ENCODE assay signal across 20 cellular contexts in genomic region chr2:217184242-217184641, GRCh38.
"Had no signal": no experiment of that assay in that cellular context is flagged by ENCODE, and none has a peak within 500 bp of the region (broad histone marks: within the 10 kb centered on the region; RNA-seq: fewer than 3 reads in every experiment).

No MANE protein-coding gene starts in this region.

- H3K4me3 ChIP-seq: ascending aorta had no signal

- H3K27me3 ChIP-seq: ascending aorta had no signal

- H3K9me3 ChIP-seq: ascending aorta had no signal

- ATAC-seq: activated CD4-positive, alpha-beta T cell treated with anti-CD3 and anti-CD28 coated beads for 36 hours; activated CD4-positive, CD25-positive, alpha-beta regulatory T cell treated with anti-CD3 and anti-CD28 coated beads, Interleukin-2, amount 50 U/mL, for 24 hours; activated CD8-positive, alpha-beta T cell treated with anti-CD3 and anti-CD28 coated beads, Interleukin-2, amount 10 ng/mL, durations not matched to agents 7 days and 5 days; WTC11 had no signal

- H3K36me3 ChIP-seq: ascending aorta had no signal

- DNase-seq: activated CD4-positive, alpha-beta T cell treated with anti-CD3 and anti-CD28 coated beads for 36 hours; activated CD4-positive, alpha-beta T cell treated with anti-CD3 and anti-CD28 coated beads, Interleukin-2, amount 10 ng/mL, durations not matched to agents 7 days and 5 days; activated CD4-positive, alpha-beta T cell treated with anti-CD3 and anti-CD28 coated beads, Interleukin-2, amount 50 U/mL, for 48 hours; activated CD8-positive, alpha-beta T cell treated with anti-CD3 and anti-CD28 coated beads, Interleukin-2, amount 10 ng/mL, durations not matched to agents 7 days and 5 days; activated gamma-delta T cell; activated naive CD4-positive, alpha-beta T cell treated with Interleukin-2 at 50 U/mL for 16 hours; activated naive CD8-positive, alpha-beta T cell treated with anti-CD3 and anti-CD28 coated beads, Interleukin-2, amount 10 ng/mL, durations not matched to agents 7 days and 5 days; activated T-cell treated with anti-CD3 and anti-CD28 coated beads, Interleukin-2, amount 50 U/mL, for 24 hours; amygdala; Karpas-422; NCI-H1048; NCI-H1436 treated with DMSO at 0.1 percent for 48 hours; NCI-H2029; NCI-H345; NCI-H524 treated with DMSO at 0.1 percent for 48 hours; Right ventricle myocardium superior had no signal

- FAIRE-seq: TTC549 had no signal
